ENCODE assay signal across 35 cellular contexts in the genomic region with DNA sequence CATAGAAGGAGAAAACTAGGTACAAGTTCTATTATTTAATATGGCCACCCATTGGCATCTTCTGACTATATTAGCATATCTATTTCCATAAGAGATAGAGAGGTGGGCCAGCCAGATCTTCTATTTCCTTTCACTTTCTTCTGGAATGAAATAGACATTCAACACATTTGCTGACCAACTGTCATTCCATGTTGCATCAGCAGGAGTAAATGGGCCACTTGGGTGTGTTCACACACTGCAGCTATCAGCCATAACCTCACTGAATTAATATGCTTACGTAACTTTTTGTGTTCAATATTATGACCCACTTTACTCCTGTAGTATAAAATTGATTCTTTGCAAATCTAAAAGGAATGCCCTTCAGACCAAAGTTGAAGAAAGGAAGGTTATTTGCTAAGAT.
"Had no signal": no experiment of that assay in that cellular context is flagged by ENCODE, and none has a peak within 500 bp of the region (broad histone marks: within the 10 kb centered on the region; RNA-seq: fewer than 3 reads in every experiment).

No MANE protein-coding gene starts in this region.

- H3K9ac ChIP-seq: KMS-11 had no signal

- H3K4me3 ChIP-seq: MG63 had no signal

- H3K36me3 ChIP-seq: MG63 had no signal

- H3K27me3 ChIP-seq: MG63 had no signal

- DNase-seq: Karpas-422, Kasumi-1, KG1, MG63, MM.1S, MV-4-11, NCI-H1048, NCI-H1092, NCI-H1092 treated with DMSO at 0.1 percent for 48 hours, NCI-H1105, NCI-H1105 treated with DMSO at 0.1 percent for 48 hours, NCI-H1417, NCI-H1417 treated with DMSO at 0.1 percent for 48 hours, NCI-H1436, NCI-H1436 treated with DMSO at 0.1 percent for 48 hours, NCI-H146, NCI-H1694, NCI-H1694 treated with DMSO at 0.1 percent for 48 hours, NCI-H187, NCI-H187 treated with DMSO at 0.1 percent for 48 hours, NCI-H1930, NCI-H2029, NCI-H2029 treated with DMSO at 0.1 percent for 48 hours, NCI-H2081, NCI-H2081 treated with DMSO at 0.1 percent for 48 hours, NCI-H2107, NCI-H2171, NCI-H2171 treated with DMSO at 0.1 percent for 48 hours, NCI-H2227 treated with DMSO at 0.1 percent for 48 hours, NCI-H226, NCI-H345, NCI-H446, NCI-H446 treated with DMSO at 0.1 percent for 48 hours, NCI-H510A had no signal

- H3K27ac ChIP-seq: KMS-11 had no signal

- H3K9me3 ChIP-seq: MG63 had no signal

- H3K4me2 ChIP-seq: KMS-11 had no signal
